1 cellular context compared by ENCODE assay signal in genomic region chr5:32210151-32210550, GRCh38.
A peak's percentile ranks its signal among the peaks of the same experiment; 100 is the strongest.
TF ChIP-seq lines count a peak whose summit lies in the region.

No MANE protein-coding gene starts in this region.

TF ChIP-seq in HepG2, 621 proteins besides CTCF, POLR2A, EP300 and RAD21 (continued from another document):
- TF ChIP-seq TRAFD1 (CRISPR knock-in tag; IDR thresholded peaks at IDR 0.05; ENCODE audit: borderline replicate concordance) (no peak), ZNF775 (CRISPR knock-in tag; IDR thresholded peaks at IDR 0.05; ENCODE audit: borderline replicate concordance) (0 out of 2 replicates have a peak, but pooled peaks have one; percentile 23)
